ENCODE assay signal across 1 cellular context in genomic region chr1:234768569-234769283, GRCh38.
TF ChIP-seq lines count a peak whose summit lies in the region.

No MANE protein-coding gene starts in this region.

TF ChIP-seq in K562, 482 proteins besides CTCF, POLR2A, EP300 and RAD21 (continued from another document):
- TF ChIP-seq AFF1 (IDR thresholded peaks at IDR 0.05; ENCODE audit: low read depth in 1 of 2, partially characterized antibody in 2 of 2) (no peak), ZNF311 (CRISPR knock-in tag; IDR thresholded peaks at IDR 0.05) (no peak), MAX (CRISPR knock-in tag; IDR thresholded peaks at IDR 0.05) (0 out of 2 replicates have a peak, but pooled peaks have one; percentile 29)
